32 cellular contexts compared by ENCODE assay signal in the genomic region with DNA sequence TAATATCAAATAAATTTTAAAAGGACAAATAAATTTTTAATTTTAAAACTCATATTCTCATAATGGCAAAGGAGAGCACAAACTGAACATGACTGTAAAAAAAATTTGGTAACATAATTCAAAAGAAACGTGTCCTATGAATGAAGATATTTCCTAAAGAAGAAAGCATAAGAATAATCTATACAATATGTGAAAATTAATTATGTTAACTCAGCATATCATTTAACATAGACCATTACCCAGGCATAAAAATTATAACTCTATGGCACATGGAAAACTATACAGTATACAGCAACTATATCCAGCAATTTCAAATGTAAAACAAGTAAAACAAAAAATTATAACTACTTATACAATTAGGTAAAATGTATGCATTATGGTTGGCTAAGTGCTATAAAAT.
"Had no signal": no experiment of that assay in that cellular context is flagged by ENCODE, and none has a peak within 500 bp of the region (broad histone marks: within the 10 kb centered on the region; RNA-seq: fewer than 3 reads in every experiment).

No MANE protein-coding gene starts in this region.

- H3K4me3 Mint-ChIP-seq: activated CD4-positive, alpha-beta memory T cell treated with anti-CD3 and anti-CD28 coated beads for 36 hours; activated CD4-positive, alpha-beta T cell treated with anti-CD3 and anti-CD28 coated beads for 36 hours; activated CD4-positive, alpha-beta T cell treated with anti-CD3 and anti-CD28 coated beads, Interleukin-2, amount 10 ng/mL, durations not matched to agents 24 days and 14 days; activated CD8-positive, alpha-beta memory T cell treated with anti-CD3 and anti-CD28 coated beads, Interleukin-2, amount 10 ng/mL, durations not matched to agents 7 days and 5 days; activated CD8-positive, alpha-beta T cell treated with anti-CD3 and anti-CD28 coated beads, Interleukin-2, amount 10 ng/mL, durations not matched to agents 7 days and 5 days; activated naive CD4-positive, alpha-beta T cell treated with anti-CD3 and anti-CD28 coated beads for 36 hours; activated naive CD4-positive, alpha-beta T cell treated with anti-CD3 and anti-CD28 coated beads, Interleukin-2, amount 50 U/mL, for 24 hours; activated naive CD8-positive, alpha-beta T cell treated with anti-CD3 and anti-CD28 coated beads for 36 hours; activated naive CD8-positive, alpha-beta T cell treated with anti-CD3 and anti-CD28 coated beads, Interleukin-2, amount 50 U/mL, for 24 hours; activated T-helper 1 cell treated with anti-CD3 and anti-CD28 coated beads, Interleukin-12 subunit alpha, Interleukin-12 subunit beta, Interleukin-2, Interleukin-4 antibody, amounts not matched to agents 30 ng/mL and 10 ng/mL and 1 ng/mL, durations not matched to agents 14 hours and 24 hours and 36 hours; effector memory CD8-positive, alpha-beta T cell had no signal

- H3K36me3 ChIP-seq: adrenal gland, esophagus squamous epithelium had no signal

- H3K9me3 Mint-ChIP-seq: activated CD4-positive, alpha-beta memory T cell treated with anti-CD3 and anti-CD28 coated beads for 36 hours; activated CD4-positive, alpha-beta T cell treated with anti-CD3 and anti-CD28 coated beads, Interleukin-2, amount 10 ng/mL, durations not matched to agents 24 days and 14 days; activated T-helper 1 cell treated with anti-CD3 and anti-CD28 coated beads, Interleukin-12 subunit alpha, Interleukin-12 subunit beta, Interleukin-2, Interleukin-4 antibody, amounts not matched to agents 30 ng/mL and 10 ng/mL and 1 ng/mL, durations not matched to agents 14 hours and 24 hours and 36 hours; activated T-helper 2 cell treated with anti-CD3 and anti-CD28 coated beads, Interferon-gamma antibody, Interleukin-2, Interleukin-4, amounts not matched to agents 10 μg/mL and 5 μg/mL and 100 μg/mL, durations not matched to agents 14 hours and 24 hours and 36 hours had no signal

- FAIRE-seq: endothelial cell of umbilical vein had no signal

- H3K27ac ChIP-seq: adrenal gland, body of pancreas, epithelial cell of prostate, esophagus squamous epithelium had no signal

- H3K27me3 ChIP-seq: adrenal gland, body of pancreas, esophagus squamous epithelium had no signal

- H3K36me3 Mint-ChIP-seq: activated CD4-positive, alpha-beta memory T cell treated with anti-CD3 and anti-CD28 coated beads for 36 hours; activated CD8-positive, alpha-beta memory T cell treated with anti-CD3 and anti-CD28 coated beads, Interleukin-2, amount 10 ng/mL, durations not matched to agents 7 days and 5 days; activated naive CD4-positive, alpha-beta T cell treated with anti-CD3 and anti-CD28 coated beads, Interleukin-2, amount 50 U/mL, for 24 hours; activated naive CD8-positive, alpha-beta T cell treated with anti-CD3 and anti-CD28 coated beads for 36 hours had no signal

- ATAC-seq: activated CD4-positive, alpha-beta T cell treated with anti-CD3 and anti-CD28 coated beads for 36 hours; activated CD8-positive, alpha-beta memory T cell treated with anti-CD3 and anti-CD28 coated beads, Interleukin-2, amount 10 ng/mL, durations not matched to agents 7 days and 5 days; activated CD8-positive, alpha-beta T cell treated with anti-CD3 and anti-CD28 coated beads, Interleukin-2, amount 10 ng/mL, durations not matched to agents 7 days and 5 days; activated naive CD8-positive, alpha-beta T cell treated with anti-CD3 and anti-CD28 coated beads, Interleukin-2, amount 50 U/mL, for 24 hours; body of pancreas; effector memory CD8-positive, alpha-beta T cell had no signal

- H3K27me3 Mint-ChIP-seq: activated CD4-positive, alpha-beta T cell treated with anti-CD3 and anti-CD28 coated beads, Interleukin-2, amount 10 ng/mL, durations not matched to agents 24 days and 14 days; activated CD8-positive, alpha-beta memory T cell treated with anti-CD3 and anti-CD28 coated beads, Interleukin-2, amount 10 ng/mL, durations not matched to agents 7 days and 5 days had no signal

- H3K9me3 ChIP-seq: adrenal gland, body of pancreas, esophagus squamous epithelium had no signal

- H3K4me3 ChIP-seq: adrenal gland, body of pancreas, esophagus squamous epithelium had no signal

- H3K4me1 Mint-ChIP-seq: activated CD4-positive, alpha-beta T cell treated with anti-CD3 and anti-CD28 coated beads for 36 hours; activated CD4-positive, alpha-beta T cell treated with anti-CD3 and anti-CD28 coated beads, Interleukin-2, amount 10 ng/mL, durations not matched to agents 24 days and 14 days; activated CD8-positive, alpha-beta memory T cell treated with anti-CD3 and anti-CD28 coated beads, Interleukin-2, amount 10 ng/mL, durations not matched to agents 7 days and 5 days; activated naive CD4-positive, alpha-beta T cell treated with anti-CD3 and anti-CD28 coated beads, Interleukin-2, amount 50 U/mL, for 24 hours; activated naive CD8-positive, alpha-beta T cell treated with anti-CD3 and anti-CD28 coated beads for 36 hours; activated naive CD8-positive, alpha-beta T cell treated with anti-CD3 and anti-CD28 coated beads, Interleukin-2, amount 50 U/mL, for 24 hours had no signal

- H3K4me1 ChIP-seq: adrenal gland, body of pancreas, esophagus squamous epithelium had no signal

- DNase-seq: activated CD4-positive, alpha-beta memory T cell treated with anti-CD3 and anti-CD28 coated beads for 36 hours; activated CD4-positive, alpha-beta T cell treated with anti-CD3 and anti-CD28 coated beads for 36 hours; activated CD4-positive, alpha-beta T cell treated with anti-CD3 and anti-CD28 coated beads, Interleukin-2, amount 10 ng/mL, durations not matched to agents 24 days and 14 days; activated CD4-positive, CD25-positive, alpha-beta regulatory T cell; activated CD4-positive, CD25-positive, alpha-beta regulatory T cell treated with anti-CD3 and anti-CD28 coated beads, Interleukin-2, amount 50 U/mL, for 72 hours; activated CD8-positive, alpha-beta memory T cell treated with anti-CD3 and anti-CD28 coated beads, Interleukin-2, amount 10 ng/mL, durations not matched to agents 7 days and 5 days; activated CD8-positive, alpha-beta memory T cell treated with anti-CD3 and anti-CD28 coated beads, Interleukin-2, amount 50 U/mL, for 4 hours; activated CD8-positive, alpha-beta T cell treated with anti-CD3 and anti-CD28 coated beads, Interleukin-2, amount 10 ng/mL, durations not matched to agents 7 days and 5 days; activated effector memory CD4-positive, alpha-beta T cell treated with anti-CD3 and anti-CD28 coated beads, Interleukin-2, amount 50 U/mL, for 16 hours; activated naive CD4-positive, alpha-beta T cell treated with anti-CD3 and anti-CD28 coated beads for 36 hours; activated naive CD8-positive, alpha-beta T cell treated with anti-CD3 and anti-CD28 coated beads for 36 hours; activated naive CD8-positive, alpha-beta T cell treated with anti-CD3 and anti-CD28 coated beads, Interleukin-2, amount 50 U/mL, for 24 hours; activated T-cell treated with anti-CD3 and anti-CD28 coated beads, Interleukin-2, amount 50 U/mL, for 1 hour; activated T-cell treated with anti-CD3 and anti-CD28 coated beads, Interleukin-2, amount 50 U/mL, for 48 hours; adrenal gland; amygdala; aorta; body of pancreas; caudate nucleus; cortex of kidney; dermis blood vessel endothelial cell; effector CD4-positive, alpha-beta T cell; effector memory CD8-positive, alpha-beta T cell; esophagus squamous epithelium; foreskin melanocyte; head of caudate nucleus; T-helper 2 cell had no signal

- H3K27ac Mint-ChIP-seq: activated CD4-positive, alpha-beta memory T cell treated with anti-CD3 and anti-CD28 coated beads for 36 hours; activated CD4-positive, alpha-beta T cell treated with anti-CD3 and anti-CD28 coated beads for 36 hours; activated CD4-positive, alpha-beta T cell treated with anti-CD3 and anti-CD28 coated beads, Interleukin-2, amount 10 ng/mL, durations not matched to agents 24 days and 14 days; activated CD8-positive, alpha-beta memory T cell treated with anti-CD3 and anti-CD28 coated beads, Interleukin-2, amount 10 ng/mL, durations not matched to agents 7 days and 5 days; activated CD8-positive, alpha-beta T cell treated with anti-CD3 and anti-CD28 coated beads, Interleukin-2, amount 10 ng/mL, durations not matched to agents 7 days and 5 days; activated naive CD4-positive, alpha-beta T cell treated with anti-CD3 and anti-CD28 coated beads for 36 hours; activated naive CD4-positive, alpha-beta T cell treated with anti-CD3 and anti-CD28 coated beads, Interleukin-2, amount 50 U/mL, for 24 hours; activated naive CD8-positive, alpha-beta T cell treated with anti-CD3 and anti-CD28 coated beads for 36 hours; activated naive CD8-positive, alpha-beta T cell treated with anti-CD3 and anti-CD28 coated beads, Interleukin-2, amount 50 U/mL, for 24 hours; activated T-helper 1 cell treated with anti-CD3 and anti-CD28 coated beads, Interleukin-12 subunit alpha, Interleukin-12 subunit beta, Interleukin-2, Interleukin-4 antibody, amounts not matched to agents 30 ng/mL and 10 ng/mL and 1 ng/mL, durations not matched to agents 14 hours and 24 hours and 36 hours; activated T-helper 2 cell treated with anti-CD3 and anti-CD28 coated beads, Interferon-gamma antibody, Interleukin-2, Interleukin-4, amounts not matched to agents 10 μg/mL and 5 μg/mL and 100 μg/mL, durations not matched to agents 14 hours and 24 hours and 36 hours; effector memory CD8-positive, alpha-beta T cell had no signal
